Comparison of ENCODE assay signal across 1 cellular context in genomic region chr2:26000561-26001211, GRCh38.
TF ChIP-seq lines count a peak whose summit lies in the region.

No MANE protein-coding gene starts in this region.

TF ChIP-seq in HepG2, 621 proteins besides CTCF, POLR2A, EP300 and RAD21 (continued from another document and continues in another):
- TF ChIP-seq, protein P1, sequence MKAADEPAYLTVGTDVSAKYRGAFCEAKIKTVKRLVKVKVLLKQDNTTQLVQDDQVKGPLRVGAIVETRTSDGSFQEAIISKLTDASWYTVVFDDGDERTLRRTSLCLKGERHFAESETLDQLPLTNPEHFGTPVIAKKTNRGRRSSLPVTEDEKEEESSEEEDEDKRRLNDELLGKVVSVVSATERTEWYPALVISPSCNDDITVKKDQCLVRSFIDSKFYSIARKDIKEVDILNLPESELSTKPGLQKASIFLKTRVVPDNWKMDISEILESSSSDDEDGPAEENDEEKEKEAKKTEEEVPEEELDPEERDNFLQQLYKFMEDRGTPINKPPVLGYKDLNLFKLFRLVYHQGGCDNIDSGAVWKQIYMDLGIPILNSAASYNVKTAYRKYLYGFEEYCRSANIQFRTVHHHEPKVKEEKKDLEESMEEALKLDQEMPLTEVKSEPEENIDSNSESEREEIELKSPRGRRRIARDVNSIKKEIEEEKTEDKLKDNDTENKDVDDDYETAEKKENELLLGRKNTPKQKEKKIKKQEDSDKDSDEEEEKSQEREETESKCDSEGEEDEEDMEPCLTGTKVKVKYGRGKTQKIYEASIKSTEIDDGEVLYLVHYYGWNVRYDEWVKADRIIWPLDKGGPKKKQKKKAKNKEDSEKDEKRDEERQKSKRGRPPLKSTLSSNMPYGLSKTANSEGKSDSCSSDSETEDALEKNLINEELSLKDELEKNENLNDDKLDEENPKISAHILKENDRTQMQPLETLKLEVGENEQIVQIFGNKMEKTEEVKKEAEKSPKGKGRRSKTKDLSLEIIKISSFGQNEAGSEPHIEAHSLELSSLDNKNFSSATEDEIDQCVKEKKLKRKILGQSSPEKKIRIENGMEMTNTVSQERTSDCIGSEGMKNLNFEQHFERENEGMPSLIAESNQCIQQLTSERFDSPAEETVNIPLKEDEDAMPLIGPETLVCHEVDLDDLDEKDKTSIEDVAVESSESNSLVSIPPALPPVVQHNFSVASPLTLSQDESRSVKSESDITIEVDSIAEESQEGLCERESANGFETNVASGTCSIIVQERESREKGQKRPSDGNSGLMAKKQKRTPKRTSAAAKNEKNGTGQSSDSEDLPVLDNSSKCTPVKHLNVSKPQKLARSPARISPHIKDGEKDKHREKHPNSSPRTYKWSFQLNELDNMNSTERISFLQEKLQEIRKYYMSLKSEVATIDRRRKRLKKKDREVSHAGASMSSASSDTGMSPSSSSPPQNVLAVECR (CRISPR knock-in tag; IDR thresholded peaks at IDR 0.05; ENCODE audit: borderline replicate concordance), result no peak
- no peak for TF ChIP-seq KLF13 (CRISPR knock-in tag; IDR thresholded peaks at IDR 0.05)
- TF ChIP-seq ESRRA (CRISPR knock-in tag; IDR thresholded peaks at IDR 0.05; ENCODE audit: low read depth), result no peak
- no peak for TF ChIP-seq PRMT3 (CRISPR knock-in tag; IDR thresholded peaks at IDR 0.05; ENCODE audit: borderline replicate concordance, low read depth)
- peak; percentile 72 for TF ChIP-seq HIC2 (CRISPR knock-in tag; IDR thresholded peaks at IDR 0.05; ENCODE audit: low read depth)
- no peak for TF ChIP-seq ZNF780A (CRISPR knock-in tag; IDR thresholded peaks at IDR 0.05)
- peak; percentile 55; the same call in 1 of the 2 replicates for TF ChIP-seq BCL6 (CRISPR knock-in tag; IDR thresholded peaks at IDR 0.05)
- no peak for TF ChIP-seq MEIS2 (CRISPR knock-in tag; IDR thresholded peaks at IDR 0.05)
- TF ChIP-seq, protein P2, sequence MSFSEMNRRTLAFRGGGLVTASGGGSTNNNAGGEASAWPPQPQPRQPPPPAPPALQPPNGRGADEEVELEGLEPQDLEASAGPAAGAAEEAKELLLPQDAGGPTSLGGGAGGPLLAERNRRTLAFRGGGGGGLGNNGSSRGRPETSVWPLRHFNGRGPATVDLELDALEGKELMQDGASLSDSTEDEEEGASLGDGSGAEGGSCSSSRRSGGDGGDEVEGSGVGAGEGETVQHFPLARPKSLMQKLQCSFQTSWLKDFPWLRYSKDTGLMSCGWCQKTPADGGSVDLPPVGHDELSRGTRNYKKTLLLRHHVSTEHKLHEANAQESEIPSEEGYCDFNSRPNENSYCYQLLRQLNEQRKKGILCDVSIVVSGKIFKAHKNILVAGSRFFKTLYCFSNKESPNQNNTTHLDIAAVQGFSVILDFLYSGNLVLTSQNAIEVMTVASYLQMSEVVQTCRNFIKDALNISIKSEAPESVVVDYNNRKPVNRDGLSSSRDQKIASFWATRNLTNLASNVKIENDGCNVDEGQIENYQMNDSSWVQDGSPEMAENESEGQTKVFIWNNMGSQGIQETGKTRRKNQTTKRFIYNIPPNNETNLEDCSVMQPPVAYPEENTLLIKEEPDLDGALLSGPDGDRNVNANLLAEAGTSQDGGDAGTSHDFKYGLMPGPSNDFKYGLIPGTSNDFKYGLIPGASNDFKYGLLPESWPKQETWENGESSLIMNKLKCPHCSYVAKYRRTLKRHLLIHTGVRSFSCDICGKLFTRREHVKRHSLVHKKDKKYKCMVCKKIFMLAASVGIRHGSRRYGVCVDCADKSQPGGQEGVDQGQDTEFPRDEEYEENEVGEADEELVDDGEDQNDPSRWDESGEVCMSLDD (CRISPR knock-in tag; IDR thresholded peaks at IDR 0.05; ENCODE audit: borderline replicate concordance), result no peak
- TF ChIP-seq ZNF557 (CRISPR knock-in tag; IDR thresholded peaks at IDR 0.05), result no peak
- no peak for TF ChIP-seq DRAP1 (CRISPR knock-in tag; IDR thresholded peaks at IDR 0.05)
- TF ChIP-seq ZNF713 (CRISPR knock-in tag; IDR thresholded peaks at IDR 0.05), result no peak
- TF ChIP-seq ISX (CRISPR knock-in tag; conservative IDR thresholded peaks at IDR 0.05), result no peak
- no peak for TF ChIP-seq ZSCAN25 (CRISPR knock-in tag; IDR thresholded peaks at IDR 0.05)
- TF ChIP-seq ZFX (CRISPR knock-in tag; IDR thresholded peaks at IDR 0.05; ENCODE audit: low read depth), result no peak
- TF ChIP-seq TFE3 (CRISPR knock-in tag; IDR thresholded peaks at IDR 0.05), result no peak
- no peak for TF ChIP-seq PHF20 (CRISPR knock-in tag; IDR thresholded peaks at IDR 0.05)
- no peak for TF ChIP-seq PLRG1 (conservative IDR thresholded peaks at IDR 0.05)
- no peak for TF ChIP-seq NPAS2 (CRISPR knock-in tag; IDR thresholded peaks at IDR 0.05; ENCODE audit: borderline replicate concordance)
- no peak for TF ChIP-seq TARDBP (CRISPR knock-in tag; IDR thresholded peaks at IDR 0.05)
- TF ChIP-seq MZF1 (CRISPR knock-in tag; IDR thresholded peaks at IDR 0.05; ENCODE audit: borderline replicate concordance), result no peak
- TF ChIP-seq, protein P3, sequence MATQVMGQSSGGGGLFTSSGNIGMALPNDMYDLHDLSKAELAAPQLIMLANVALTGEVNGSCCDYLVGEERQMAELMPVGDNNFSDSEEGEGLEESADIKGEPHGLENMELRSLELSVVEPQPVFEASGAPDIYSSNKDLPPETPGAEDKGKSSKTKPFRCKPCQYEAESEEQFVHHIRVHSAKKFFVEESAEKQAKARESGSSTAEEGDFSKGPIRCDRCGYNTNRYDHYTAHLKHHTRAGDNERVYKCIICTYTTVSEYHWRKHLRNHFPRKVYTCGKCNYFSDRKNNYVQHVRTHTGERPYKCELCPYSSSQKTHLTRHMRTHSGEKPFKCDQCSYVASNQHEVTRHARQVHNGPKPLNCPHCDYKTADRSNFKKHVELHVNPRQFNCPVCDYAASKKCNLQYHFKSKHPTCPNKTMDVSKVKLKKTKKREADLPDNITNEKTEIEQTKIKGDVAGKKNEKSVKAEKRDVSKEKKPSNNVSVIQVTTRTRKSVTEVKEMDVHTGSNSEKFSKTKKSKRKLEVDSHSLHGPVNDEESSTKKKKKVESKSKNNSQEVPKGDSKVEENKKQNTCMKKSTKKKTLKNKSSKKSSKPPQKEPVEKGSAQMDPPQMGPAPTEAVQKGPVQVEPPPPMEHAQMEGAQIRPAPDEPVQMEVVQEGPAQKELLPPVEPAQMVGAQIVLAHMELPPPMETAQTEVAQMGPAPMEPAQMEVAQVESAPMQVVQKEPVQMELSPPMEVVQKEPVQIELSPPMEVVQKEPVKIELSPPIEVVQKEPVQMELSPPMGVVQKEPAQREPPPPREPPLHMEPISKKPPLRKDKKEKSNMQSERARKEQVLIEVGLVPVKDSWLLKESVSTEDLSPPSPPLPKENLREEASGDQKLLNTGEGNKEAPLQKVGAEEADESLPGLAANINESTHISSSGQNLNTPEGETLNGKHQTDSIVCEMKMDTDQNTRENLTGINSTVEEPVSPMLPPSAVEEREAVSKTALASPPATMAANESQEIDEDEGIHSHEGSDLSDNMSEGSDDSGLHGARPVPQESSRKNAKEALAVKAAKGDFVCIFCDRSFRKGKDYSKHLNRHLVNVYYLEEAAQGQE (IDR thresholded peaks at IDR 0.05; ENCODE audit: borderline replicate concordance in 1 of 2, low read depth in 1 of 2, low read length in 2 of 2), result no peak
- no peak for TF ChIP-seq ZNF30 (CRISPR knock-in tag; IDR thresholded peaks at IDR 0.05)
- no peak for TF ChIP-seq MYPOP (CRISPR knock-in tag; IDR thresholded peaks at IDR 0.05)
- TF ChIP-seq GATAD2A (CRISPR knock-in tag; IDR thresholded peaks at IDR 0.05), result no peak
- no peak for TF ChIP-seq HMGXB3 (CRISPR knock-in tag; IDR thresholded peaks at IDR 0.05; ENCODE audit: borderline replicate concordance)
- no peak for TF ChIP-seq PAF1 (CRISPR knock-in tag; IDR thresholded peaks at IDR 0.05)
- TF ChIP-seq XBP1 (CRISPR knock-in tag; IDR thresholded peaks at IDR 0.05), result no peak
- no peak for TF ChIP-seq GTF2F1 (IDR thresholded peaks at IDR 0.05; ENCODE audit: low read length)
- no peak for TF ChIP-seq NR2F2 (IDR thresholded peaks at IDR 0.05; ENCODE audit: borderline replicate concordance, low read depth)
- TF ChIP-seq ZNF7 (CRISPR knock-in tag; IDR thresholded peaks at IDR 0.05), result no peak
- TF ChIP-seq SOX13 (IDR thresholded peaks at IDR 0.05), result no peak
- TF ChIP-seq SOX13 (CRISPR knock-in tag; conservative IDR thresholded peaks at IDR 0.05 in 1 of 2, IDR thresholded peaks at IDR 0.05 in 1 of 2), result peak in 1 of 2 experiments; percentile 84; a peak in 2 of 4 replicates
- no peak for TF ChIP-seq WIZ (CRISPR knock-in tag; IDR thresholded peaks at IDR 0.05)
- TF ChIP-seq SOX6 (IDR thresholded peaks at IDR 0.05), result no peak
- TF ChIP-seq SOX6 (CRISPR knock-in tag; IDR thresholded peaks at IDR 0.05), result peak; percentile 62
- no peak for TF ChIP-seq RBM22 (optimal IDR thresholded peaks at IDR 0.05; ENCODE audit: low read length)
- TF ChIP-seq KLF16 (CRISPR knock-in tag; IDR thresholded peaks at IDR 0.05), result no peak
